ENCODE assay signal across 8 cellular contexts in genomic region chr1:24415910-24416665, GRCh38. TPM values are rescaled to one million over a fixed set of nuclear protein-coding genes. Genes with fewer than 3 reads are reported as not detected.
A peak's percentile ranks its signal among the peaks of the same experiment; 100 is the strongest.
DNase-seq lines count a peak whose midpoint lies in the region; ATAC-seq, FAIRE-seq and TF ChIP-seq lines count a peak whose summit lies in the region.

No MANE protein-coding gene starts in this region.

- no peak for FAIRE-seq in K562 (lab: Jason Lieb, UNC)

- POLR2A ChIA-PET in CD8-positive, alpha-beta memory T cell (lab: Charles Lee) = interaction anchor here (0.6 to 3.5 kb wide), 10 partner anchors 9 to 816 kb away, joined by 3 to 43 read pairs (median 6); partner anchors contain the start of genes RCAN3, SRRM1 and SYF2
- POLR2A ChIA-PET in K562 (lab: Yijun Ruan, JAX) = interaction anchor here (0.6 to 1.6 kb wide), 13 partner anchors 8 to 817 kb away, joined by 3 to 21 read pairs (median 3); no protein-coding TSS in a partner anchor

- peaks cover 41% of the 10 kb centered on the region for H3K79me2 ChIP-seq in K562 (ENCODE audit: control insufficient read depth, insufficient read depth, low read length)

- in situ Hi-C loops in K562 (cut with MboI) = no loop called here

- BruUV-seq in K562 (replicated peaks; lab: Mats Ljungman, UMichigan) = TSS peak; percentile 75

- H3K27ac Mint-ChIP-seq in CD8-positive, alpha-beta memory T cell = peak overlapping the region; percentile 46 to 97 (median 92)

- peak overlapping the region; percentile 91 to 100 (median 97) for H3K4me3 Mint-ChIP-seq in CD8-positive, alpha-beta memory T cell

- TF ChIP-seq RAD21 in K562 (CRISPR knock-in tag; conservative IDR thresholded peaks at IDR 0.05 in 1 of 2, IDR thresholded peaks at IDR 0.05 in 1 of 2) = no peak

- DNase-seq in CD8-positive, alpha-beta memory T cell = peak in 2 of 5 donors; percentile 20 to 37
- DNase-seq in M059J (ENCODE audit: low read depth) = peak; percentile 61
- DNase-seq in K562 (ENCODE audit: extremely low read depth in 1 of 4, low spot score in 3 of 4) = peak; percentile 30 to 47 (median 42)
- no peak for DNase-seq in left lobe of liver (ENCODE audit: low spot score)
- DNase-seq in stimulated activated CD8-positive, alpha-beta memory T cell treated with anti-CD3 and anti-CD28 coated beads, Interleukin-4, amount 100 ng/mL, for 48 hours = no peak
- DNase-seq in GDM1 (lab: John Stamatoyannopoulos, UW) = no peak

- no peaks in the 10 kb centered on the region for H3K27me3 ChIP-seq in CD8-positive, alpha-beta memory T cell (ENCODE audit: insufficient read depth, low read length, poor library complexity, severe bottlenecking)
- H3K27me3 ChIP-seq in K562 (ENCODE audit: control insufficient read depth in 2 of 2, insufficient read depth in 2 of 2, low read length in 2 of 2) = no peaks in the 10 kb centered on the region

- CTCF ChIA-PET in CD8-positive, alpha-beta memory T cell (lab: Charles Lee) = interaction anchor here (0.6 to 6.3 kb wide), 41 partner anchors 8 to 234 kb away, joined by 3 to 76 read pairs (median 4); partner anchors contain the start of genes RCAN3 and SRRM1
- CTCF ChIA-PET in K562 (lab: Yijun Ruan, JAX; ENCODE audit: low intra/inter-chr PET ratio) = interaction anchor here (0.7 kb wide), 1 partner anchor 219 kb away, joined by 5 read pairs; no protein-coding TSS in a partner anchor

- H3K27me3 Mint-ChIP-seq in CD8-positive, alpha-beta memory T cell = no peaks in the 10 kb centered on the region

- intact Hi-C loops in K562 (cut with micrococcal nuclease) = loop anchor here (5.0 kb wide), 2 partner anchors 86 to 111 kb away; partner anchors contain the start of gene RCAN3

- H3K9ac ChIP-seq in K562 (ENCODE audit: insufficient read depth in 1 of 2, low read depth in 2 of 2, low read length in 2 of 2) = peak overlapping the region; percentile 61 to 88

- peaks cover 4% of the 10 kb centered on the region; the same call in 1 of the 2 replicates for H4K20me1 ChIP-seq in K562 (replicated peaks; ENCODE audit: control insufficient read depth, insufficient read depth, low read length)

- peak overlapping the region; percentile 75 for H2AFZ ChIP-seq in K562 (ENCODE audit: low read depth, low read length)

- TF ChIP-seq CTCF in K562 (IDR thresholded peaks at IDR 0.05 in 2 of 3, conservative IDR thresholded peaks at IDR 0.05 in 1 of 3; ENCODE audit: insufficient read depth in 2 of 3, low read depth in 1 of 3, low read length in 3 of 3) = no peak

- ATAC-seq in GM19395 (IDR thresholded peaks at IDR 0.05; ENCODE audit: unreplicated experiment) = peak; percentile 26
- ATAC-seq in K562 = peak; percentile 0; the same call in 1 of the 3 replicates
- ATAC-seq in left lobe of liver = peak; percentile 13

- H3K36me3 ChIP-seq in CD8-positive, alpha-beta memory T cell (ENCODE audit: insufficient read depth, low read length) = no peaks in the 10 kb centered on the region
- H3K36me3 ChIP-seq in K562 (ENCODE audit: control insufficient read depth, insufficient read depth, low read length) = peaks cover 21% of the 10 kb centered on the region; the same call in 1 of the 3 replicates

- peaks cover 0 to 40% (median 0%) of the 10 kb centered on the region in 3 donors for H3K36me3 Mint-ChIP-seq in CD8-positive, alpha-beta memory T cell

- TF ChIP-seq EP300 in K562 (IDR thresholded peaks at IDR 0.05; ENCODE audit: low read length) = no peak

- peak overlapping the region; percentile 73 for H3K4me3 ChIP-seq in CD8-positive, alpha-beta memory T cell (ENCODE audit: low read length)
- H3K4me3 ChIP-seq in K562 = peak overlapping the region; percentile 53

- H3K9me3 Mint-ChIP-seq in CD8-positive, alpha-beta memory T cell = no peaks in the 10 kb centered on the region

- H3K4me1 ChIP-seq in CD8-positive, alpha-beta memory T cell (ENCODE audit: insufficient read depth, low read length) = peaks cover 52% of the 10 kb centered on the region
- H3K4me1 ChIP-seq in K562 (replicated peaks in 1 of 2; ENCODE audit: control insufficient read depth in 2 of 2, insufficient read depth in 2 of 2, low read length in 2 of 2) = peaks cover 51 to 54% of the 10 kb centered on the region in 2 experiments

- H3K27ac ChIP-seq in CD8-positive, alpha-beta memory T cell (ENCODE audit: low read depth, low read length) = peak overlapping the region; percentile 27
- peak overlapping the region; percentile 64 for H3K27ac ChIP-seq in K562 (ENCODE audit: extremely low read depth, low read depth, low read length)
- peak overlapping the region; percentile 77 for H3K27ac ChIP-seq in temporal lobe (ENCODE audit: low read depth, low read length)

- H3K9me3 ChIP-seq in CD8-positive, alpha-beta memory T cell (ENCODE audit: low read length) = no peaks in the 10 kb centered on the region
- no peaks in the 10 kb centered on the region for H3K9me3 ChIP-seq in K562 (replicated peaks; ENCODE audit: control insufficient read depth, insufficient read depth, low read depth, low read length)

- H3K4me2 ChIP-seq in K562 (ENCODE audit: insufficient read depth, low read length) = peak overlapping the region; percentile 88

- WGBS in K562 (ENCODE audit: insufficient coverage, low coverage, missing lambda C conversion rate) = 1% methylated on average over 35 of the region's 35 CpGs

- no peaks in the 10 kb centered on the region for H3K9me1 ChIP-seq in K562 (ENCODE audit: control insufficient read depth, insufficient read depth, low read length)

- peaks cover 51 to 83% (median 80%) of the 10 kb centered on the region in 3 donors for H3K4me1 Mint-ChIP-seq in CD8-positive, alpha-beta memory T cell

- no peak for TF ChIP-seq POLR2A in K562 (conservative IDR thresholded peaks at IDR 0.05)

TF ChIP-seq in K562, 482 proteins besides CTCF, POLR2A, EP300 and RAD21 (continues in another document):
- TF ChIP-seq EGR1 (conservative IDR thresholded peaks at IDR 0.05) = no peak
- TF ChIP-seq HDAC8 (tag; IDR thresholded peaks at IDR 0.05) = no peak
- TF ChIP-seq ID3 (CRISPR knock-in tag; IDR thresholded peaks at IDR 0.05) = no peak
- no peak for TF ChIP-seq ID3 (tag; IDR thresholded peaks at IDR 0.05)
- no peak for TF ChIP-seq ZNF3 (CRISPR knock-in tag; IDR thresholded peaks at IDR 0.05)
- TF ChIP-seq HNRNPK (IDR thresholded peaks at IDR 0.05; ENCODE audit: low read depth, low read length, poor library complexity, severe bottlenecking) = no peak
- TF ChIP-seq CBX2 (IDR thresholded peaks at IDR 0.05; ENCODE audit: insufficient read depth, low read length, poor library complexity, severe bottlenecking) = no peak
- no peak for TF ChIP-seq ZNF143 (CRISPR knock-in tag; IDR thresholded peaks at IDR 0.05)
- no peak for TF ChIP-seq PPARD (CRISPR knock-in tag; IDR thresholded peaks at IDR 0.05)

RNA-seq across cellular contexts. Expression of gene NIPAL3, which starts 0.5 kb away (rescaled TPM):
- total RNA-seq in CD8-positive, alpha-beta memory T cell = 10 to 100 TPM; 31.3 to 33.2 TPM
- 55.5 TPM for polyA plus RNA-seq in CD8-positive, alpha-beta memory T cell
- 39.6 and 45.0 TPM in 2 replicates for total RNA-seq in M059J (2014; rRNA removed; shearing (Covaris generic))
- total RNA-seq in K562 (2011; cell fraction: chromatin; rRNA removed; ENCODE audit: low replicate concordance) = 55.9 and 56.4 TPM in 2 replicates
- total RNA-seq in K562 (2011; cell fraction: nucleolus; rRNA removed) = 44.2 and 44.6 TPM in 2 replicates
- total RNA-seq in K562 (2011; cell fraction: nucleoplasm; rRNA removed) = 57.1 and 68.0 TPM in 2 replicates
- total RNA-seq in K562 (2014; rRNA removed) (15.4 and 24.7 TPM in 2 replicates), K562 (2014; rRNA removed; fragmentation: Illumina TruSeq; extraction: Trizol) (16.3 and 16.6 TPM in 2 replicates), K562 (2015; rRNA removed; fragmentation: Illumina TruSeq; extraction: Trizol) (11.3 and 11.4 TPM in 2 replicates), K562 (2021) (26.0 and 26.3 TPM in 2 replicates), left lobe of liver (6.3 TPM), temporal lobe (8.1 TPM)
- polyA plus RNA-seq in K562 (2011; rRNA removed) (16.0 and 18.2 TPM in 2 replicates), K562 (2014; fragmentation: Illumina TruSeq; extraction: Trizol) (20.0 and 21.3 TPM in 2 replicates), K562 (2014; fragmentation: Nextera tagmentation; extraction: Ambion mirVana) (10 to 100 TPM; 10.5 to 12.2 TPM), K562 (2014; rRNA removed) (13.8 and 16.2 TPM in 2 replicates)
- 18.5 and 19.9 TPM in 2 replicates for polyA plus RNA-seq in K562 (2011; cell fraction: cytosol; rRNA removed)
- 14.4 and 16.1 TPM in 2 replicates for polyA plus RNA-seq in K562 (2011; cell fraction: nucleus; rRNA removed)
- polyA plus RNA-seq in K562 (2012) = 16.3 and 17.9 TPM in 2 replicates
- polyA minus RNA-seq in K562 (2011; rRNA and poly(A)+ RNA removed) = 18.9 and 24.0 TPM in 2 replicates
- 10.6 and 15.2 TPM in 2 replicates for polyA minus RNA-seq in K562 (2011; cell fraction: cytosol; rRNA and poly(A)+ RNA removed)
- 13.1 and 19.4 TPM in 2 replicates for polyA minus RNA-seq in K562 (2011; cell fraction: nucleus; rRNA and poly(A)+ RNA removed)

RNA-seq across cellular contexts. Expression of gene STPG1, which starts 2.5 kb away (rescaled TPM):
- 1 to 10 TPM; 5.1 to 5.6 TPM for total RNA-seq in CD8-positive, alpha-beta memory T cell
- 4.9 TPM for polyA plus RNA-seq in CD8-positive, alpha-beta memory T cell
- total RNA-seq in M059J (2014; rRNA removed; shearing (Covaris generic)) = 3.7 and 8.3 TPM in 2 replicates
- total RNA-seq in K562 (2011; cell fraction: chromatin; rRNA removed; ENCODE audit: low replicate concordance) = 14.4 and 22.0 TPM in 2 replicates
- 8.7 and 9.3 TPM in 2 replicates for total RNA-seq in K562 (2011; cell fraction: nucleolus; rRNA removed)
- 14.4 and 16.4 TPM in 2 replicates for total RNA-seq in K562 (2011; cell fraction: nucleoplasm; rRNA removed)
- total RNA-seq in K562 (2014; rRNA removed) (6.7 and 7.6 TPM in 2 replicates), K562 (2014; rRNA removed; fragmentation: Illumina TruSeq; extraction: Trizol) (8.2 and 8.3 TPM in 2 replicates), K562 (2015; rRNA removed; fragmentation: Illumina TruSeq; extraction: Trizol) (5.1 and 5.5 TPM in 2 replicates), K562 (2021) (7.2 and 7.6 TPM in 2 replicates), left lobe of liver (1.1 TPM), temporal lobe (2.5 TPM)
- polyA plus RNA-seq in K562 (2011; rRNA removed) (7.2 and 8.4 TPM in 2 replicates), K562 (2014; fragmentation: Illumina TruSeq; extraction: Trizol) (9.0 and 10.1 TPM in 2 replicates), K562 (2014; fragmentation: Nextera tagmentation; extraction: Ambion mirVana) (10 to 100 TPM; 10.4 to 11.9 TPM), K562 (2014; rRNA removed) (5.0 and 9.4 TPM in 2 replicates)
- 4.4 and 5.4 TPM in 2 replicates for polyA plus RNA-seq in K562 (2011; cell fraction: cytosol; rRNA removed)
- 5.9 and 7.6 TPM in 2 replicates for polyA plus RNA-seq in K562 (2011; cell fraction: nucleus; rRNA removed)
- polyA plus RNA-seq in K562 (2012) = 6.0 and 8.3 TPM in 2 replicates
- 7.0 and 7.8 TPM in 2 replicates for polyA minus RNA-seq in K562 (2011; rRNA and poly(A)+ RNA removed)
- polyA minus RNA-seq in K562 (2011; cell fraction: cytosol; rRNA and poly(A)+ RNA removed) = 2.1 and 3.9 TPM in 2 replicates
- polyA minus RNA-seq in K562 (2011; cell fraction: nucleus; rRNA and poly(A)+ RNA removed) = 5.4 and 7.0 TPM in 2 replicates

Comparison
In these comparisons a context has a peak if more than half of its experiments do, and no peak if none do; other contexts are left out.
1. DNase-seq: peak in M059J (single experiment) and K562 (4 of 4); none in left lobe of liver (single experiment), stimulated activated CD8-positive, alpha-beta memory T cell treated with anti-CD3 and anti-CD28 coated beads, Interleukin-4, amount 100 ng/mL, for 48 hours (single experiment) and GDM1 (single experiment).
2. H3K27ac ChIP-seq: peak in every context shown above with its lines; median percentile 77 in temporal lobe; 64 in K562; 27 in CD8-positive, alpha-beta memory T cell.
3. Peak in every context shown above with its lines, with median percentiles within 50 percentile points of each other: ATAC-seq.